Comparison of ENCODE assay signal across 28 cellular contexts in genomic region chr19:38359242-38360021, GRCh38. TPM values are rescaled to one million over a fixed set of nuclear protein-coding genes. Genes with fewer than 3 reads are reported as not detected.
DNase-seq lines count a peak whose midpoint lies in the region; ATAC-seq, FAIRE-seq and TF ChIP-seq lines count a peak whose summit lies in the region.
"Had no signal": no experiment of that assay in that cellular context is flagged by ENCODE, and none has a peak within 500 bp of the region (broad histone marks: within the 10 kb centered on the region; RNA-seq: fewer than 3 reads in every experiment).

No MANE protein-coding gene starts in this region.

- DNase-seq in CD4-positive, alpha-beta T cell: no peak
- DNase-seq in Calu3 (no peak), astrocyte (ENCODE audit: low read depth) (no peak), neural progenitor cell (ENCODE audit: low spot score) (no peak), HUDEP-2 (lab: John Stamatoyannopoulos, UW; ENCODE audit: unreplicated experiment in 76 of 76) (no peak), NCI-H345 treated with DMSO at 0.1 percent for 48 hours (lab: John Stamatoyannopoulos, UW; ENCODE audit: unreplicated experiment) (no peak)
- DNase-seq: activated CD4-positive, alpha-beta T cell treated with anti-CD3 and anti-CD28 coated beads for 1 hour; activated effector memory CD4-positive, alpha-beta T cell treated with anti-CD3 and anti-CD28 coated beads, Interleukin-2, amount 50 U/mL, for 16 hours; activated naive CD8-positive, alpha-beta T cell treated with anti-CD3 and anti-CD28 coated beads, Interleukin-2, amount 50 U/mL, for 24 hours; C1 segment of cervical spinal cord; central memory CD4-positive, alpha-beta T cell; erythroblast; left lung; NCI-H1092; NCI-H1694; occipital lobe; RPMI8226; stimulated activated CD4-positive, alpha-beta T cell treated with anti-CD3 and anti-CD28 coated beads, Interleukin-4, amount 100 ng/mL, for 24 hours had no signal

- H4K20me1 ChIP-seq in astrocyte (ENCODE audit: insufficient read depth, low read length) (no peaks in the 10 kb centered on the region), neural progenitor cell (ENCODE audit: low read depth) (no peaks in the 10 kb centered on the region)

- H3K4me3 ChIP-seq in astrocyte (ENCODE audit: insufficient read depth, low read depth, low read length) (no peak overlapping the region), neural progenitor cell (no peak overlapping the region)
- H3K4me3 ChIP-seq: left lung, SJSA1, tibial nerve had no signal

- no peak for ATAC-seq in CD4-positive, alpha-beta T cell (ENCODE audit: poor library complexity)
- ATAC-seq in HG03432 (IDR thresholded peaks at IDR 0.05; ENCODE audit: unreplicated experiment): no peak
- ATAC-seq: activated naive CD8-positive, alpha-beta T cell treated with anti-CD3 and anti-CD28 coated beads, Interleukin-2, amount 50 U/mL, for 24 hours; left lung had no signal

- POLR2A ChIA-PET in CD4-positive, alpha-beta T cell (lab: Charles Lee): interaction anchor here (0.5 kb wide), 1 partner anchor 23 kb away, joined by 3 read pairs; the partner anchor contains the start of gene CATSPERG

- H3K4me1 ChIP-seq in astrocyte (ENCODE audit: insufficient read depth, low read length) (peaks cover 9% of the 10 kb centered on the region), neural progenitor cell (peaks cover 3% of the 10 kb centered on the region)

- TF ChIP-seq CTCF in CD4-positive, alpha-beta T cell (IDR thresholded peaks at IDR 0.05): no peak
- no peak for TF ChIP-seq CTCF in Calu3 (IDR thresholded peaks at IDR 0.05; ENCODE audit: unreplicated experiment)
- TF ChIP-seq CTCF in astrocyte (IDR thresholded peaks at IDR 0.05; ENCODE audit: insufficient read depth, low read depth, low read length): no peak
- TF ChIP-seq CTCF in neural progenitor cell (IDR thresholded peaks at IDR 0.05): no peak

- H3K9me3 ChIP-seq in CD4-positive, alpha-beta T cell (ENCODE audit: control insufficient read depth, low read length): no peaks in the 10 kb centered on the region
- H3K9me3 ChIP-seq in astrocyte (ENCODE audit: insufficient read depth, low read depth, low read length) (no peaks in the 10 kb centered on the region), neural progenitor cell (ENCODE audit: low read depth) (no peaks in the 10 kb centered on the region)
- H3K9me3 ChIP-seq: left lung, SJSA1, tibial nerve had no signal

- peaks cover 14% of the 10 kb centered on the region for H3K4me1 Mint-ChIP-seq in CD4-positive, alpha-beta T cell (ENCODE audit: low read depth)
- H3K4me1 Mint-ChIP-seq in Calu3 (ENCODE audit: low read depth, unreplicated experiment) (peaks cover 11% of the 10 kb centered on the region), astrocyte (ENCODE audit: low read depth, unreplicated experiment) (no peaks in the 10 kb centered on the region), neural progenitor cell (peaks cover 17% of the 10 kb centered on the region)

- FAIRE-seq in astrocyte (lab: Jason Lieb, UNC): no peak
- FAIRE-seq: D721Med, islet of Langerhans had no signal

- H3K36me3 ChIP-seq in astrocyte (ENCODE audit: insufficient read depth, low read length) (no peaks in the 10 kb centered on the region), neural progenitor cell (no peaks in the 10 kb centered on the region)
- H3K36me3 ChIP-seq: left lung, SJSA1, tibial nerve had no signal

- peaks cover 24% of the 10 kb centered on the region for H3F3A ChIP-seq in neural progenitor cell (ENCODE audit: low read depth)

- H3K27me3 ChIP-seq in CD4-positive, alpha-beta T cell (ENCODE audit: control insufficient read depth, insufficient read depth, low read length): no peaks in the 10 kb centered on the region
- H3K27me3 ChIP-seq in astrocyte (ENCODE audit: insufficient read depth, low read length): peaks cover 31% of the 10 kb centered on the region
- H3K27me3 ChIP-seq in neural progenitor cell: peaks cover 57% of the 10 kb centered on the region

- H3K27ac ChIP-seq in CD4-positive, alpha-beta T cell (ENCODE audit: low read depth, low read length): no peak overlapping the region
- H3K27ac ChIP-seq in astrocyte (ENCODE audit: low read depth, low read length) (no peak overlapping the region), neural progenitor cell (no peak overlapping the region)
- H3K27ac ChIP-seq: left lung, SJSA1, tibial nerve had no signal

- H3K9ac ChIP-seq in astrocyte (ENCODE audit: low read length): no peak overlapping the region
- H3K9ac ChIP-seq in neural progenitor cell: no peak overlapping the region

- H3K27me3 Mint-ChIP-seq in CD4-positive, alpha-beta T cell: peaks cover 13% of the 10 kb centered on the region
- H3K27me3 Mint-ChIP-seq in Calu3 (ENCODE audit: unreplicated experiment) (peaks cover 74% of the 10 kb centered on the region), astrocyte (ENCODE audit: low read depth, unreplicated experiment) (peaks cover 48% of the 10 kb centered on the region), neural progenitor cell (ENCODE audit: insufficient read depth, low read depth) (peaks cover 29% of the 10 kb centered on the region)

- H2AFZ ChIP-seq in astrocyte (ENCODE audit: low read depth, low read length) (no peak overlapping the region), neural progenitor cell (replicated peaks) (no peak overlapping the region)

- H3K4me2 ChIP-seq in astrocyte (ENCODE audit: low read length) (no peak overlapping the region), neural progenitor cell (no peak overlapping the region)

- peak overlapping the region; percentile 59 for H3K4me3 Mint-ChIP-seq in CD4-positive, alpha-beta T cell
- H3K4me3 Mint-ChIP-seq in Calu3 (ENCODE audit: low read depth, unreplicated experiment) (no peak overlapping the region), astrocyte (ENCODE audit: unreplicated experiment) (no peak overlapping the region), neural progenitor cell (peak overlapping the region; percentile 52)
- H3K4me3 Mint-ChIP-seq: activated naive CD8-positive, alpha-beta T cell treated with anti-CD3 and anti-CD28 coated beads, Interleukin-2, amount 50 U/mL, for 24 hours; dendritic cell treated with granulocyte-macrophage colony-stimulating factor and Interleukin-4, amounts not matched to agents 40 ng/mL and 50 ng/mL, for 4 days; memory B cell had no signal

- intact Hi-C loops in CD4-positive, alpha-beta T cell (cut with DNase I, micrococcal nuclease): no loop called here
- intact Hi-C loops in Calu3 (cut with micrococcal nuclease; ENCODE audit: unreplicated experiment): no loop called here

- no peaks in the 10 kb centered on the region for H3K79me2 ChIP-seq in astrocyte (ENCODE audit: insufficient read depth, low read length)
- no peaks in the 10 kb centered on the region for H3K79me2 ChIP-seq in neural progenitor cell (ENCODE audit: low read depth)

- no peaks in the 10 kb centered on the region for H3K9me3 Mint-ChIP-seq in CD4-positive, alpha-beta T cell
- H3K9me3 Mint-ChIP-seq in Calu3 (ENCODE audit: low read depth, unreplicated experiment) (no peaks in the 10 kb centered on the region), astrocyte (ENCODE audit: unreplicated experiment) (no peaks in the 10 kb centered on the region), neural progenitor cell (peaks cover 3% of the 10 kb centered on the region)
- H3K9me3 Mint-ChIP-seq: activated naive CD8-positive, alpha-beta T cell treated with anti-CD3 and anti-CD28 coated beads, Interleukin-2, amount 50 U/mL, for 24 hours; dendritic cell treated with granulocyte-macrophage colony-stimulating factor and Interleukin-4, amounts not matched to agents 40 ng/mL and 50 ng/mL, for 4 days; IgD-negative memory B cell; memory B cell had no signal

- CTCF ChIA-PET in CD4-positive, alpha-beta T cell (lab: Charles Lee): no interaction called here
- CTCF ChIA-PET in Calu3 (lab: Charles Lee): no interaction called here

- no peak overlapping the region for H3K27ac Mint-ChIP-seq in CD4-positive, alpha-beta T cell
- H3K27ac Mint-ChIP-seq in Calu3 (ENCODE audit: unreplicated experiment) (peak overlapping the region; percentile 6), astrocyte (ENCODE audit: unreplicated experiment) (peak overlapping the region; percentile 58), neural progenitor cell (no peak overlapping the region)
- H3K27ac Mint-ChIP-seq: activated naive CD8-positive, alpha-beta T cell treated with anti-CD3 and anti-CD28 coated beads, Interleukin-2, amount 50 U/mL, for 24 hours; dendritic cell treated with granulocyte-macrophage colony-stimulating factor and Interleukin-4, amounts not matched to agents 40 ng/mL and 50 ng/mL, for 4 days; IgD-negative memory B cell; memory B cell had no signal

- no TSS peak for BruUV-seq in Calu3 (replicated peaks; lab: Mats Ljungman, UMichigan)

- H3K36me3 Mint-ChIP-seq in CD4-positive, alpha-beta T cell (ENCODE audit: low read depth): no peaks in the 10 kb centered on the region
- H3K36me3 Mint-ChIP-seq in Calu3 (ENCODE audit: insufficient read depth, unreplicated experiment) (peaks cover 28% of the 10 kb centered on the region), astrocyte (ENCODE audit: low read depth, unreplicated experiment) (no peaks in the 10 kb centered on the region), neural progenitor cell (no peaks in the 10 kb centered on the region)
- H3K36me3 Mint-ChIP-seq: IgD-negative memory B cell, memory B cell had no signal

RNA-seq across cellular contexts. Expression of gene PSMD8, which starts 14.9 kb away (rescaled TPM):
- 10 to 100 TPM; 61.2 to 64.4 TPM for total RNA-seq in CD4-positive, alpha-beta T cell
- 226 and 233 TPM in 2 replicates for total RNA-seq in Calu3 (2022)
- 215 and 218 TPM in 2 replicates for total RNA-seq in astrocyte
- 119 and 196 TPM in 2 replicates for total RNA-seq in neural progenitor cell (ENCODE audit: low replicate concordance)

RNA-seq across cellular contexts. Expression of gene CATSPERG, which starts 23.8 kb away (rescaled TPM):
- total RNA-seq in CD4-positive, alpha-beta T cell: 1 to 10 TPM; 8.0 to 9.6 TPM
- 9.7 and 11.9 TPM in 2 replicates for total RNA-seq in Calu3 (2022)
- total RNA-seq in astrocyte: 2.2 and 6.4 TPM in 2 replicates
- total RNA-seq in neural progenitor cell (ENCODE audit: low replicate concordance): 1.4 and 5.5 TPM in 2 replicates

RNA-seq across cellular contexts. Expression of gene GGN, which starts 28.4 kb away (rescaled TPM):
- total RNA-seq in CD4-positive, alpha-beta T cell: under 1 TPM; 0.17 to 0.19 TPM
- total RNA-seq in Calu3 (2022) (0.40 and 0.64 TPM in 2 replicates), astrocyte (2.1 and 2.8 TPM in 2 replicates), neural progenitor cell (ENCODE audit: low replicate concordance) (1.0 TPM in 1 of 2 replicates, not detected in the other)
- total RNA-seq: Daoy, OCI-LY7, tibial nerve had no signal

RNA-seq across cellular contexts. Expression of gene SPRED3, which starts 29.1 kb away (rescaled TPM):
- 1 to 10 TPM; 1.6 to 1.7 TPM for total RNA-seq in CD4-positive, alpha-beta T cell
- total RNA-seq in Calu3 (2022) (3.4 and 5.4 TPM in 2 replicates), astrocyte (17.3 and 19.0 TPM in 2 replicates), neural progenitor cell (ENCODE audit: low replicate concordance) (0.99 and 4.6 TPM in 2 replicates)

RNA-seq across cellular contexts. Expression of gene KCNK6, which starts 39.8 kb away (rescaled TPM):
- 1 to 10 TPM; 3.0 to 3.1 TPM for total RNA-seq in CD4-positive, alpha-beta T cell
- total RNA-seq in Calu3 (2022) (3.6 and 4.2 TPM in 2 replicates), astrocyte (8.6 and 10.8 TPM in 2 replicates), neural progenitor cell (ENCODE audit: low replicate concordance) (0.92 and 2.5 TPM in 2 replicates)

Comparison
In these comparisons a context has a peak if more than half of its experiments do, and no peak if none do; other contexts are left out.
1. H3K27ac Mint-ChIP-seq: peak in Calu3 (single experiment) and astrocyte (single experiment); none in CD4-positive, alpha-beta T cell (single experiment) and neural progenitor cell (single experiment).
2. H3K4me3 Mint-ChIP-seq: peak in CD4-positive, alpha-beta T cell (single experiment) and neural progenitor cell (single experiment); none in Calu3 (single experiment) and astrocyte (single experiment).